1 cellular context compared by ENCODE assay signal in genomic region chr3:15269091-15269989, GRCh38.
TF ChIP-seq lines count a peak whose summit lies in the region.

No MANE protein-coding gene starts in this region.

TF ChIP-seq in K562, 482 proteins besides CTCF, POLR2A, EP300 and RAD21 (continued from another document and continues in another):
- TF ChIP-seq MECOM (CRISPR knock-in tag; IDR thresholded peaks at IDR 0.05) (peak; percentile 67; the same call in 1 of the 2 replicates), JUN (IDR thresholded peaks at IDR 0.05; ENCODE audit: borderline replicate concordance, low read depth, low read length) (peak; percentile 99), JUN (CRISPR knock-in tag; IDR thresholded peaks at IDR 0.05; ENCODE audit: borderline replicate concordance) (peak; percentile 98), LCOR (CRISPR knock-in tag; IDR thresholded peaks at IDR 0.05) (peak; percentile 83; the same call in 1 of the 2 replicates), NFE2 (IDR thresholded peaks at IDR 0.05; ENCODE audit: low read depth) (peak; percentile 100), BCLAF1 (IDR thresholded peaks at IDR 0.05; ENCODE audit: borderline replicate concordance in 1 of 2, control insufficient read depth in 1 of 2, low read depth in 2 of 2, low read length in 1 of 2) (0 out of 4 replicates have a peak, but pooled peaks of 1 of the 2 experiments have one; percentile 51), POLR3A (IDR thresholded peaks at IDR 0.05; ENCODE audit: borderline replicate concordance, extremely low read depth, insufficient read depth, insufficient read length) (no peak), ZNF766 (CRISPR knock-in tag; conservative IDR thresholded peaks at IDR 0.05) (no peak; the same call in 1 of the 2 replicates), ATF1 (CRISPR knock-in tag; IDR thresholded peaks at IDR 0.05) (no peak), ATF1 (tag; IDR thresholded peaks at IDR 0.05) (peak; percentile 83), SLC30A9 (CRISPR knock-in tag; IDR thresholded peaks at IDR 0.05) (no peak), MGA (IDR thresholded peaks at IDR 0.05) (peak; percentile 87), SRSF3 (IDR thresholded peaks at IDR 0.05; ENCODE audit: insufficient read depth, low read length) (no peak), NCOA2 (IDR thresholded peaks at IDR 0.05; ENCODE audit: partially characterized antibody in 2 of 2) (no peak), ZNF639 (CRISPR knock-in tag; conservative IDR thresholded peaks at IDR 0.05 in 1 of 2, IDR thresholded peaks at IDR 0.05 in 1 of 2) (0 out of 4 replicates have a peak, but pooled peaks of 1 of the 2 experiments have one; percentile 41), ARID3A (IDR thresholded peaks at IDR 0.05; ENCODE audit: borderline replicate concordance, low read depth, low read length) (peak; percentile 71; the same call in 1 of the 2 replicates), CREB3L1 (IDR thresholded peaks at IDR 0.05; ENCODE audit: borderline replicate concordance, low read depth) (peak; percentile 61; the same call in 1 of the 2 replicates), THAP12 (CRISPR knock-in tag; IDR thresholded peaks at IDR 0.05) (peak; percentile 66; the same call in 1 of the 2 replicates), MXI1 (IDR thresholded peaks at IDR 0.05; ENCODE audit: low read depth, low read length) (no peak), ZNF592 (IDR thresholded peaks at IDR 0.05) (peak; percentile 91), CREM (IDR thresholded peaks at IDR 0.05; ENCODE audit: low read depth) (peak; percentile 85), DNMT1 (IDR thresholded peaks at IDR 0.05) (no peak), ZBTB17 (CRISPR knock-in tag; IDR thresholded peaks at IDR 0.05) (peak; percentile 79; the same call in 1 of the 2 replicates), ZNF584 (CRISPR knock-in tag; IDR thresholded peaks at IDR 0.05; ENCODE audit: low read depth) (0 out of 2 replicates have a peak, but pooled peaks have one; percentile 41), HOXB6 (CRISPR knock-in tag; IDR thresholded peaks at IDR 0.05; ENCODE audit: borderline replicate concordance) (no peak), CTBP1 (IDR thresholded peaks at IDR 0.05; ENCODE audit: borderline replicate concordance) (peak; percentile 99)
